ENCODE assay signal across 27 cellular contexts in the genomic region with DNA sequence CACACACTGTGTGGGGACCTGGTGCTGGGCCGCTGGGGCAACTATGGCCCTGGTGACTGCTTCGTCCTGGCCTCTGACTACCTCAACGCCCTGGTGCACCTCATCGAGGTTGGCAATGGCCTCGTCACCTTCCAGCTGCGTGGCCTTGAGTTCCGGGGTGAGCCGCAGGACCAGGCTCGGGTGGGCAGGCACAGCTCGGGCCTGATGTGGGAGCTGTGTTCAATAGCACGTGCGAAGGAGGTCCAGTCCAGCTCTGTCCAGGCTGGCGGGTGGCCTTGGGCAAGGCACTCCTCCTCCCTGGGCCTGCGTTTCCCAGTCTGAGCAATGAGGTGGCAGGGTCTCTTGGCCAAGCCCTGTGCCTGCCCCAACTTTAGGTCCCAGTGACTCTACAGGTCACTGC. TPM values are rescaled to one million over a fixed set of nuclear protein-coding genes. Genes with fewer than 3 reads are reported as not detected.
"Had no signal": no experiment of that assay in that cellular context is flagged by ENCODE, and none has a peak within 500 bp of the region (broad histone marks: within the 10 kb centered on the region; RNA-seq: fewer than 3 reads in every experiment).

No MANE protein-coding gene starts in this region.

- H3K9ac ChIP-seq: neural progenitor cell had no signal

- DNase-seq: islet precursor cell; mesendoderm; naive B cell; natural killer cell; nephron progenitor cell; retina; sigmoid colon; small intestine; spleen; stimulated activated CD4-positive, alpha-beta T cell treated with anti-CD3 and anti-CD28 coated beads, Interleukin-4, amount 100 ng/mL, for 4 hours; stimulated activated CD8-positive, alpha-beta memory T cell treated with anti-CD3 and anti-CD28 coated beads, Interleukin-4, amount 100 ng/mL, for 48 hours; stimulated activated naive CD8-positive, alpha-beta T cell treated with anti-CD3 and anti-CD28 coated beads, Interleukin-15, Interleukin-2, amounts not matched to agents 100 U/mL and 50 U/mL, for 24 hours; stomach; tibial artery; trophoblast cell; upper lobe of right lung; uterus had no signal

- H3K4me3 ChIP-seq: heart right ventricle, hepatocyte, left ventricle myocardium inferior, lung, neural progenitor cell, ovary, prostate gland, sigmoid colon, spleen, stomach, thoracic aorta, tibial artery, upper lobe of right lung, uterus had no signal

- ATAC-seq: natural killer cell; stimulated activated memory B cell treated with anti-CD40 and anti-IgM and Interleukin-4, amounts not matched to agents 10 μg/mL and 1 μg/mL and 100 μg/mL, for 72 hours; stimulated activated naive CD8-positive, alpha-beta T cell treated with anti-CD3 and anti-CD28 coated beads, Interleukin-15, Interleukin-2, amounts not matched to agents 100 U/mL and 50 U/mL, for 24 hours; upper lobe of right lung had no signal

- H3K27ac ChIP-seq: heart right ventricle, hepatocyte, neural progenitor cell, ovary, prostate gland, sigmoid colon, spleen, stomach, thoracic aorta, tibial artery, upper lobe of right lung, uterus had no signal

- H2AFZ ChIP-seq: hepatocyte, neural progenitor cell had no signal

- H3K79me2 ChIP-seq: hepatocyte had no signal

- H3K27me3 ChIP-seq: heart right ventricle, hepatocyte, neural progenitor cell, ovary, sigmoid colon, spleen, stomach, tibial artery, upper lobe of right lung, uterus had no signal

- FAIRE-seq: small intestine had no signal

- H3K9me3 ChIP-seq: heart right ventricle, left ventricle myocardium inferior, ovary, prostate gland, sigmoid colon, spleen, stomach, thoracic aorta, tibial artery, upper lobe of right lung, uterus had no signal

- H3K4me1 ChIP-seq: neural progenitor cell, prostate gland, tibial artery, upper lobe of right lung, uterus had no signal

- H3K36me3 ChIP-seq: neural progenitor cell, ovary, uterus had no signal

- H3K4me2 ChIP-seq: hepatocyte, neural progenitor cell had no signal

RNA-seq across cellular contexts. Expression of a gene that starts 34.0 kb away (rescaled TPM):
- total RNA-seq: hepatocyte, kidney epithelial cell had no signal
